In genomic region chr6:25755496-25755895, GRCh38 we compare ENCODE assay signal across 24 cellular contexts. TPM values are rescaled to one million over a fixed set of nuclear protein-coding genes. Genes with fewer than 3 reads are reported as not detected.
"Had no signal": no experiment of that assay in that cellular context is flagged by ENCODE, and none has a peak within 500 bp of the region (broad histone marks: within the 10 kb centered on the region; RNA-seq: fewer than 3 reads in every experiment).

No MANE protein-coding gene starts in this region.

- H3K4me3 Mint-ChIP-seq: activated CD8-positive, alpha-beta T cell treated with anti-CD3 and anti-CD28 coated beads, Interleukin-2, amount 10 ng/mL, durations not matched to agents 7 days and 5 days; activated naive CD8-positive, alpha-beta T cell treated with anti-CD3 and anti-CD28 coated beads, Interleukin-2, amount 50 U/mL, for 24 hours; activated T-helper 1 cell treated with anti-CD3 and anti-CD28 coated beads, Interleukin-12 subunit alpha, Interleukin-12 subunit beta, Interleukin-2, Interleukin-4 antibody, amounts not matched to agents 30 ng/mL and 10 ng/mL and 1 ng/mL, durations not matched to agents 14 hours and 24 hours and 36 hours; nephron progenitor cell had no signal

- H3K9me3 ChIP-seq: esophagus squamous epithelium, gastrocnemius medialis, sigmoid colon, spleen, thoracic aorta, upper lobe of right lung had no signal

- H3K27ac ChIP-seq: esophagus squamous epithelium, gastrocnemius medialis, sigmoid colon, spleen, thoracic aorta, upper lobe of right lung had no signal

- H3K36me3 ChIP-seq: esophagus squamous epithelium, gastrocnemius medialis, sigmoid colon, spleen, thoracic aorta, upper lobe of right lung had no signal

- H3K36me3 Mint-ChIP-seq: brain had no signal

- H3K4me1 ChIP-seq: esophagus squamous epithelium, gastrocnemius medialis, sigmoid colon, spleen, upper lobe of right lung had no signal

- H3K27me3 ChIP-seq: gastrocnemius medialis, sigmoid colon, spleen, upper lobe of right lung had no signal

- DNase-seq: activated CD4-positive, alpha-beta T cell treated with anti-CD3 and anti-CD28 coated beads for 1 hour; activated CD4-positive, alpha-beta T cell treated with anti-CD3 and anti-CD28 coated beads, Interleukin-2, amount 50 U/mL, for 1 hour; activated CD8-positive, alpha-beta T cell treated with anti-CD3 and anti-CD28 coated beads, Interleukin-2, amount 10 ng/mL, durations not matched to agents 7 days and 5 days; activated gamma-delta T cell; activated naive CD4-positive, alpha-beta T cell treated with anti-CD3 and anti-CD28 coated beads, Interleukin-2, amount 50 U/mL, for 16 hours; activated naive CD8-positive, alpha-beta T cell treated with anti-CD3 and anti-CD28 coated beads, Interleukin-2, amount 50 U/mL, for 24 hours; dermis blood vessel endothelial cell; esophagus squamous epithelium; gastrocnemius medialis; hypothalamus; left ventricle myocardium superior; midbrain; nephron progenitor cell; sigmoid colon; spleen; stimulated activated CD4-positive, alpha-beta T cell treated with anti-CD3 and anti-CD28 coated beads, Interleukin-4, amount 100 ng/mL, for 1 hour; stimulated activated naive CD4-positive, alpha-beta T cell treated with Interleukin-2 at 50 U/mL for 16 hours; upper lobe of right lung had no signal

- ATAC-seq: activated CD8-positive, alpha-beta T cell treated with anti-CD3 and anti-CD28 coated beads, Interleukin-2, amount 10 ng/mL, durations not matched to agents 7 days and 5 days; activated naive CD8-positive, alpha-beta T cell treated with anti-CD3 and anti-CD28 coated beads, Interleukin-2, amount 50 U/mL, for 24 hours; gastrocnemius medialis; left ventricle myocardium superior; upper lobe of right lung had no signal

- H3K9me3 Mint-ChIP-seq: activated naive CD8-positive, alpha-beta T cell treated with anti-CD3 and anti-CD28 coated beads, Interleukin-2, amount 50 U/mL, for 24 hours; activated T-helper 1 cell treated with anti-CD3 and anti-CD28 coated beads, Interleukin-12 subunit alpha, Interleukin-12 subunit beta, Interleukin-2, Interleukin-4 antibody, amounts not matched to agents 30 ng/mL and 10 ng/mL and 1 ng/mL, durations not matched to agents 14 hours and 24 hours and 36 hours; brain; nephron progenitor cell had no signal

- H3K27ac Mint-ChIP-seq: activated CD8-positive, alpha-beta T cell treated with anti-CD3 and anti-CD28 coated beads, Interleukin-2, amount 10 ng/mL, durations not matched to agents 7 days and 5 days; activated naive CD8-positive, alpha-beta T cell treated with anti-CD3 and anti-CD28 coated beads, Interleukin-2, amount 50 U/mL, for 24 hours; activated T-helper 1 cell treated with anti-CD3 and anti-CD28 coated beads, Interleukin-12 subunit alpha, Interleukin-12 subunit beta, Interleukin-2, Interleukin-4 antibody, amounts not matched to agents 30 ng/mL and 10 ng/mL and 1 ng/mL, durations not matched to agents 14 hours and 24 hours and 36 hours; nephron progenitor cell had no signal

- H3K4me3 ChIP-seq: esophagus squamous epithelium, gastrocnemius medialis, sigmoid colon, spleen, thoracic aorta, upper lobe of right lung had no signal

- H3K4me1 Mint-ChIP-seq: activated naive CD8-positive, alpha-beta T cell treated with anti-CD3 and anti-CD28 coated beads, Interleukin-2, amount 50 U/mL, for 24 hours; brain; nephron progenitor cell had no signal

RNA-seq across cellular contexts. Expression of gene SLC17A4, which starts 1.0 kb away (rescaled TPM):
- total RNA-seq: activated CD8-positive, alpha-beta T cell treated with anti-CD3 and anti-CD28 coated beads, Interleukin-2, amount 10 ng/mL, durations not matched to agents 7 days and 5 days; activated T-helper 1 cell treated with anti-CD3 and anti-CD28 coated beads, Interleukin-12 subunit alpha, Interleukin-12 subunit beta, Interleukin-2, Interleukin-4 antibody, amounts not matched to agents 30 ng/mL and 10 ng/mL and 1 ng/mL, durations not matched to agents 14 hours and 24 hours and 36 hours; cardiac septum; dermis blood vessel endothelial cell; esophagus squamous epithelium; left ventricle myocardium superior; myocyte; spleen; T-helper 2 cell treated with Interferon-gamma antibody and Interleukin-4, amounts not matched to agents 100 ng/mL and 5 ng/mL, for 36 hours; thoracic aorta; upper lobe of right lung had no signal
- polyA plus RNA-seq: spleen had no signal
